Comparison of ENCODE assay signal across 19 cellular contexts in genomic region chr7:91416485-91416884, GRCh38.
"Had no signal": no experiment of that assay in that cellular context is flagged by ENCODE, and none has a peak within 500 bp of the region (broad histone marks: within the 10 kb centered on the region; RNA-seq: fewer than 3 reads in every experiment).

No MANE protein-coding gene starts in this region.

- H3K27me3 Mint-ChIP-seq: natural killer cell treated with Interleukin-12 subunit alpha and Interleukin-12 subunit beta and Interleukin-15 and Interleukin-18, amount 100 ng/mL, for 72 hours had no signal

- H3K27me3 ChIP-seq: hepatocyte, neural progenitor cell, ovary had no signal

- H3K4me1 ChIP-seq: foreskin keratinocyte, left ventricle myocardium inferior, lower lobe of right lung had no signal

- H3K79me2 ChIP-seq: hepatocyte had no signal

- H3K27ac Mint-ChIP-seq: natural killer cell treated with Interleukin-12 subunit alpha and Interleukin-12 subunit beta and Interleukin-15 and Interleukin-18, amount 100 ng/mL, for 72 hours; neural progenitor cell had no signal

- H3K9me3 ChIP-seq: left ventricle myocardium inferior, lower lobe of right lung, ovary had no signal

- H3K4me3 Mint-ChIP-seq: natural killer cell treated with Interleukin-12 subunit alpha and Interleukin-12 subunit beta and Interleukin-15 and Interleukin-18, amount 100 ng/mL, for 72 hours; neural progenitor cell had no signal

- DNase-seq: dermis blood vessel endothelial cell; foreskin keratinocyte; head of caudate nucleus; kidney; left cardiac atrium; left ventricle myocardium inferior; lower lobe of right lung; mesenchymal stem cell; midbrain; nucleus accumbens; ovary; right cardiac atrium; small intestine; stimulated activated CD4-positive, alpha-beta T cell treated with anti-CD3 and anti-CD28 coated beads, Interleukin-12 subunit alpha, Interleukin-12 subunit beta, amount 100 ng/mL, for 4 hours; stimulated activated naive CD4-positive, alpha-beta T cell treated with Interleukin-2 at 50 U/mL for 16 hours; trophoblast cell had no signal

- H3K9me3 Mint-ChIP-seq: natural killer cell treated with Interleukin-12 subunit alpha and Interleukin-12 subunit beta and Interleukin-15 and Interleukin-18, amount 100 ng/mL, for 72 hours; neural progenitor cell had no signal

- H2AFZ ChIP-seq: hepatocyte, neural progenitor cell had no signal

- H3K36me3 Mint-ChIP-seq: natural killer cell treated with Interleukin-12 subunit alpha and Interleukin-12 subunit beta and Interleukin-15 and Interleukin-18, amount 100 ng/mL, for 72 hours; neural progenitor cell had no signal

- H3K36me3 ChIP-seq: left ventricle myocardium inferior, lower lobe of right lung, neural progenitor cell, ovary had no signal

- H3K9ac ChIP-seq: neural progenitor cell had no signal

- H3K27ac ChIP-seq: foreskin keratinocyte, hepatocyte, left ventricle myocardium inferior, lower lobe of right lung, neural progenitor cell, ovary had no signal

- H3K4me3 ChIP-seq: hepatocyte, left ventricle myocardium inferior, lower lobe of right lung, neural progenitor cell, ovary had no signal

- H3K4me2 ChIP-seq: hepatocyte, neural progenitor cell had no signal
